Comparison of ENCODE assay signal across 8 cellular contexts in the genomic region with DNA sequence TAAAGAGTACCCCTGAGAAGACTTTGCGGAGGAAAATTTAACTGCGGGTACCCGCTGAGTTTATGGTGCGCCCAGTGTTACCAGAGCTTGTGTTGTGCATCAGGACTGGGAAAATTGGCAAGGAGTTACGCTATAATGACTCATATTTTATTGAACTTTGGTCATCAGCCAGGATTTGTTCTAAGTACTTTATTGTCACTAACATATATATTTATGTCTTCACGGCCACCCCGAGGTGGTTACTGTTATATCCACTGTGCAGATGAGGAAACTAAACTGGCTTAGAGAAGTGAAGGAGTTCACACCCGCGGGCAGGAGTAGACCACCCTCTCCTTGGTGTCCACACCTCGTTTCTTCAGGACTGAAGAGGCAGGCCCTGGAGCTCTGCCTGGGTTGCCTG. TPM values are rescaled to one million over a fixed set of nuclear protein-coding genes. Genes with fewer than 3 reads are reported as not detected.
DNase-seq lines count a peak whose midpoint lies in the region; ATAC-seq lines count a peak whose summit lies in the region.

No MANE protein-coding gene starts in this region.

- CTCF ChIA-PET in activated CD8-positive, alpha-beta T cell treated with anti-CD3 and anti-CD28 coated beads, Interleukin-2, amount 10 ng/mL, durations not matched to agents 7 days and 5 days (lab: Charles Lee), result interaction anchor here (1.1 to 2.2 kb wide), 6 partner anchors 19 to 39 kb away, joined by 3 to 10 read pairs (median 6); no protein-coding TSS in a partner anchor

- peak overlapping the region; percentile 87 for H3K27ac Mint-ChIP-seq in activated CD8-positive, alpha-beta T cell treated with anti-CD3 and anti-CD28 coated beads, Interleukin-2, amount 10 ng/mL, durations not matched to agents 7 days and 5 days

- H3K9me3 ChIP-seq in BLaER1 treated with 17β-estradiol and CSF1 and Interleukin-3, amounts not matched to agents 10 nM and 100 nM (replicated peaks in 1 of 11), result peaks cover 0 to 12% (median 0%) of the 10 kb centered on the region in 11 experiments; a peak in 4 of 22 replicates

- POLR2A ChIA-PET in activated CD8-positive, alpha-beta T cell treated with anti-CD3 and anti-CD28 coated beads, Interleukin-2, amount 10 ng/mL, durations not matched to agents 7 days and 5 days (lab: Charles Lee), result no interaction called here

- H3K27me3 Mint-ChIP-seq in activated CD8-positive, alpha-beta T cell treated with anti-CD3 and anti-CD28 coated beads, Interleukin-2, amount 10 ng/mL, durations not matched to agents 7 days and 5 days (ENCODE audit: low read depth), result peaks cover 6% of the 10 kb centered on the region

- ATAC-seq in activated CD8-positive, alpha-beta T cell treated with anti-CD3 and anti-CD28 coated beads, Interleukin-2, amount 10 ng/mL, durations not matched to agents 7 days and 5 days, result no peak
- no peak for ATAC-seq in GM18867 (IDR thresholded peaks at IDR 0.05; ENCODE audit: unreplicated experiment)

- peak overlapping the region in 10 of 11 experiments; percentile 32 to 78 (median 65); a peak in 19 of 22 replicates for H3K4me2 ChIP-seq in BLaER1 treated with 17β-estradiol and CSF1 and Interleukin-3, amounts not matched to agents 10 nM and 100 nM

- 0 out of 20 replicates have a peak, but pooled peaks cover 0 to 5% (median 0%) of the 10 kb centered on the region in 10 experiments for H3K4me1 ChIP-seq in BLaER1 treated with 17β-estradiol and CSF1 and Interleukin-3, amounts not matched to agents 10 nM and 100 nM
- no peaks in the 10 kb centered on the region for H3K4me1 ChIP-seq in rectal smooth muscle tissue (ENCODE audit: control insufficient read depth, insufficient read depth, low read length)

- H4K20me1 ChIP-seq in BLaER1 treated with 17β-estradiol and CSF1 and Interleukin-3, amounts not matched to agents 10 nM and 100 nM, result no peaks in the 10 kb centered on the region

- H3K36me3 Mint-ChIP-seq in activated CD8-positive, alpha-beta T cell treated with anti-CD3 and anti-CD28 coated beads, Interleukin-2, amount 10 ng/mL, durations not matched to agents 7 days and 5 days (ENCODE audit: low read depth), result no peaks in the 10 kb centered on the region

- DNase-seq in HT1080 (ENCODE audit: low read depth), result peak; percentile 72
- DNase-seq in activated CD8-positive, alpha-beta T cell treated with anti-CD3 and anti-CD28 coated beads, Interleukin-2, amount 10 ng/mL, durations not matched to agents 7 days and 5 days, result no peak
- DNase-seq in glomerular endothelial cell (ENCODE audit: extremely low read depth, low read depth, low spot score), result peak; percentile 57
- DNase-seq in NCI-H2107 treated with DMSO at 0.1 percent for 48 hours (lab: John Stamatoyannopoulos, UW; ENCODE audit: unreplicated experiment), result no peak
- DNase-seq in activated gamma-delta T cell (lab: John Stamatoyannopoulos, UW), result no peak

- peaks cover 4 to 20% (median 17%) of the 10 kb centered on the region in 11 experiments; a peak in 18 of 22 replicates for H3K27me3 ChIP-seq in BLaER1 treated with 17β-estradiol and CSF1 and Interleukin-3, amounts not matched to agents 10 nM and 100 nM
- H3K27me3 ChIP-seq in rectal smooth muscle tissue (ENCODE audit: control insufficient read depth, insufficient read depth, low read length), result no peaks in the 10 kb centered on the region

- H3K36me3 ChIP-seq in BLaER1 treated with 17β-estradiol and CSF1 and Interleukin-3, amounts not matched to agents 10 nM and 100 nM, result no peaks in the 10 kb centered on the region
- H3K36me3 ChIP-seq in rectal smooth muscle tissue (ENCODE audit: control insufficient read depth, insufficient read depth, low read length), result peaks cover 4% of the 10 kb centered on the region

- peak overlapping the region; percentile 82 for H3K4me3 Mint-ChIP-seq in activated CD8-positive, alpha-beta T cell treated with anti-CD3 and anti-CD28 coated beads, Interleukin-2, amount 10 ng/mL, durations not matched to agents 7 days and 5 days

- no peaks in the 10 kb centered on the region for H3K9me3 Mint-ChIP-seq in activated CD8-positive, alpha-beta T cell treated with anti-CD3 and anti-CD28 coated beads, Interleukin-2, amount 10 ng/mL, durations not matched to agents 7 days and 5 days (ENCODE audit: insufficient read depth)

- peaks cover 26% of the 10 kb centered on the region for H3K4me1 Mint-ChIP-seq in activated CD8-positive, alpha-beta T cell treated with anti-CD3 and anti-CD28 coated beads, Interleukin-2, amount 10 ng/mL, durations not matched to agents 7 days and 5 days (ENCODE audit: low read depth)

- H3K4me3 ChIP-seq in BLaER1 treated with 17β-estradiol and CSF1 and Interleukin-3, amounts not matched to agents 10 nM and 100 nM, result peak overlapping the region; percentile 40 to 61 (median 46); a peak in 16 of 20 replicates
- H3K4me3 ChIP-seq in rectal smooth muscle tissue (ENCODE audit: low read length), result peak overlapping the region; percentile 77

- H3K9ac ChIP-seq in BLaER1 treated with 17β-estradiol and CSF1 and Interleukin-3, amounts not matched to agents 10 nM and 100 nM, result peak overlapping the region in 6 of 11 experiments; percentile 20 to 55 (median 40); a peak in 9 of 22 replicates
- no peak overlapping the region for H3K9ac ChIP-seq in rectal smooth muscle tissue (ENCODE audit: low read length)

- H3K27ac ChIP-seq in BLaER1 treated with 17β-estradiol and CSF1 and Interleukin-3, amounts not matched to agents 10 nM and 100 nM, result peak overlapping the region in 2 of 11 experiments; percentile 22 to 40; a peak in 3 of 22 replicates
- H3K27ac ChIP-seq in rectal smooth muscle tissue (ENCODE audit: low read depth, low read length), result peak overlapping the region; percentile 92

RNA-seq across cellular contexts. Expression of a gene that starts 0.7 kb away (rescaled TPM):
- total RNA-seq in HT1080 (2014; rRNA removed; shearing (Covaris generic)), result 5.0 and 5.8 TPM in 2 replicates
- 2.3 and 2.4 TPM in 2 replicates for polyA plus RNA-seq in HT1080 (2015; cell fraction: cytosol; rRNA removed)
- polyA plus RNA-seq in HT1080 (2015; cell fraction: nucleus; rRNA removed), result 45.5 and 52.2 TPM in 2 replicates
- total RNA-seq in activated CD8-positive, alpha-beta T cell treated with anti-CD3 and anti-CD28 coated beads, Interleukin-2, amount 10 ng/mL, durations not matched to agents 7 days and 5 days, result 1 to 10 TPM; 8.7 to 9.0 TPM
- 11.4 and 13.6 TPM in 2 replicates for total RNA-seq in glomerular endothelial cell

RNA-seq across cellular contexts. Expression of a gene that starts 19.0 kb away (rescaled TPM):
- total RNA-seq in HT1080 (2014; rRNA removed; shearing (Covaris generic)), result not detected in 2 replicates
- polyA plus RNA-seq in HT1080 (2015; cell fraction: cytosol; rRNA removed), result 0.15 TPM in 1 of 2 replicates, not detected in the other
- polyA plus RNA-seq in HT1080 (2015; cell fraction: nucleus; rRNA removed), result not detected in 2 replicates
- not detected for total RNA-seq in activated CD8-positive, alpha-beta T cell treated with anti-CD3 and anti-CD28 coated beads, Interleukin-2, amount 10 ng/mL, durations not matched to agents 7 days and 5 days
- total RNA-seq in glomerular endothelial cell, result not detected in 2 replicates

RNA-seq across cellular contexts. Expression of a gene that starts 28.7 kb away (rescaled TPM):
- total RNA-seq in HT1080 (2014; rRNA removed; shearing (Covaris generic)), result 117 and 120 TPM in 2 replicates
- polyA plus RNA-seq in HT1080 (2015; cell fraction: cytosol; rRNA removed), result 95.4 and 109 TPM in 2 replicates
- polyA plus RNA-seq in HT1080 (2015; cell fraction: nucleus; rRNA removed), result 228 and 239 TPM in 2 replicates
- total RNA-seq in activated CD8-positive, alpha-beta T cell treated with anti-CD3 and anti-CD28 coated beads, Interleukin-2, amount 10 ng/mL, durations not matched to agents 7 days and 5 days, result 10 to 100 TPM; 18.4 to 22.5 TPM
- 103 and 154 TPM in 2 replicates for total RNA-seq in glomerular endothelial cell

Comparison
In these comparisons a context has a peak if more than half of its experiments do, and no peak if none do; other contexts are left out.
1. DNase-seq: peak in HT1080 (single experiment) and glomerular endothelial cell (single experiment); none in activated CD8-positive, alpha-beta T cell treated with anti-CD3 and anti-CD28 coated beads, Interleukin-2, amount 10 ng/mL, durations not matched to agents 7 days and 5 days (single experiment), NCI-H2107 treated with DMSO at 0.1 percent for 48 hours (single experiment) and activated gamma-delta T cell (single experiment).